In the genomic region with DNA sequence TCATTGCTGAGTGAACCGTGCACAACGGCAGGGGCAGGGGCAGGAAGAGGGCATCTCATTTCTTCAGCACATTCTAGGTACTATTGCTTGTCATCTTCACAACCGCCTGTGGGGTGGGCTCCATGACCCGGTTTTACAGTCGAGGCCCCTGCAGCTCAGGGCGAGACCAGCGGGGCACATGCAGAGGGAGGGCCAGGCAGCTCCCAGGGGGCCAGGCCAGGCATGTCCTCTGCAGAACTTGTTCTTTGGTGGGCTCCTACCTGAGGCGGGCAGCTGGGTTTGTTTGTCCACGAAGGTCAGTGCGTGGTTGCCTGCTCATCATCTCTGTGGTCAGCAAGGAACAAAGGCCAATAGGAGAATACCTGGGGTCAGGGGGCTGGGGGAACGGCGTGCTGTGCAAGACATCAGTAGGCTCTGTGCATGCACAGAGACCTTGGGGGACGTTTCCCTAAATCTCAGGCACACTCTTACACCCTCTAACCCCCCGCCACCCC, we compare ENCODE assay signal across 20 cellular contexts.
DNase-seq lines count a peak whose midpoint lies in the region; ATAC-seq lines count a peak whose summit lies in the region.
"Had no signal": no experiment of that assay in that cellular context is flagged by ENCODE, and none has a peak within 500 bp of the region (broad histone marks: within the 10 kb centered on the region; RNA-seq: fewer than 3 reads in every experiment).

No MANE protein-coding gene starts in this region.

- no peak for ATAC-seq in activated T-cell treated with anti-CD3 and anti-CD28 coated beads, Interleukin-2, amount 50 U/mL, for 72 hours (replicated peaks in 1 of 2)
- no peak for ATAC-seq in T-helper 17 cell

- H3K4me3 Mint-ChIP-seq in activated T-cell treated with anti-CD3 and anti-CD28 coated beads, Interleukin-2, amount 50 U/mL, for 24 hours = peak overlapping the region; percentile 74
- H3K4me3 Mint-ChIP-seq in activated T-cell treated with anti-CD3 and anti-CD28 coated beads, Interleukin-2, amount 50 U/mL, for 72 hours = peak overlapping the region in 1 of 2 donors; percentile 41
- peak overlapping the region; percentile 83 for H3K4me3 Mint-ChIP-seq in T-helper 17 cell

- no peak overlapping the region for H2BK12ac ChIP-seq in neuronal stem cell (ENCODE audit: low read length)

- H3K4me2 ChIP-seq in neuronal stem cell (ENCODE audit: insufficient read depth, low read length, poor library complexity, severe bottlenecking) = peak overlapping the region; percentile 78

- no peak overlapping the region for H3K27ac ChIP-seq in iPS-18a (ENCODE audit: low read length)
- H3K27ac ChIP-seq in neuronal stem cell (replicated peaks; ENCODE audit: low read length) = no peak overlapping the region
- H3K27ac ChIP-seq: 22Rv1, C4-2B, HL-60, right lobe of liver, SJCRH30, testis had no signal

- peaks cover 84% of the 10 kb centered on the region for H3K27me3 Mint-ChIP-seq in activated T-cell treated with anti-CD3 and anti-CD28 coated beads, Interleukin-2, amount 50 U/mL, for 24 hours
- H3K27me3 Mint-ChIP-seq in activated T-cell treated with anti-CD3 and anti-CD28 coated beads, Interleukin-2, amount 50 U/mL, for 72 hours (ENCODE audit: low read depth) = peaks cover 69% of the 10 kb centered on the region
- H3K27me3 Mint-ChIP-seq in T-helper 17 cell = peaks cover 68% of the 10 kb centered on the region

- H3K23ac ChIP-seq in neuronal stem cell (ENCODE audit: low read depth, low read length, poor library complexity) = no peak overlapping the region

- no peak overlapping the region for H3K14ac ChIP-seq in neuronal stem cell (ENCODE audit: low read length)

- H3K27me3 ChIP-seq in iPS-18a (ENCODE audit: control insufficient read depth, insufficient read depth, low read length) = peaks cover 80% of the 10 kb centered on the region
- peaks cover 27 to 97% (median 51%) of the 10 kb centered on the region in 3 experiments for H3K27me3 ChIP-seq in neuronal stem cell (ENCODE audit: control insufficient read depth in 3 of 3, insufficient read depth in 3 of 3, low read depth in 1 of 3, low read length in 3 of 3)
- H3K27me3 ChIP-seq: SJCRH30, testis had no signal

- no peak overlapping the region for H2AK5ac ChIP-seq in neuronal stem cell (ENCODE audit: low read depth, low read length)

- no peak overlapping the region for H4K8ac ChIP-seq in neuronal stem cell (ENCODE audit: low read depth, low read length)

- no peaks in the 10 kb centered on the region for H3K79me1 ChIP-seq in neuronal stem cell (ENCODE audit: low read depth, low read length)

- no peak overlapping the region for H2BK15ac ChIP-seq in neuronal stem cell (ENCODE audit: low read length)

- WGBS in neuronal stem cell (ENCODE audit: extremely low coverage in 2 of 2, insufficient read length in 2 of 2, insufficient replicate concordance in 1 of 2), 2 donors = no CpG with 5 or more reads among the region's 14 CpGs

- H3K4me1 ChIP-seq in iPS-18a (ENCODE audit: control insufficient read depth, low read depth, low read length) = peaks cover 15% of the 10 kb centered on the region
- H3K4me1 ChIP-seq in neuronal stem cell (ENCODE audit: control insufficient read depth in 2 of 2, insufficient read depth in 1 of 2, low read depth in 1 of 2, low read length in 2 of 2) = peaks cover 8 to 10% of the 10 kb centered on the region in 2 donors
- H3K4me1 ChIP-seq: SJCRH30 had no signal

- no peak for DNase-seq in activated T-cell treated with anti-CD3 and anti-CD28 coated beads, Interleukin-2, amount 50 U/mL, for 24 hours
- DNase-seq in activated T-cell treated with anti-CD3 and anti-CD28 coated beads, Interleukin-2, amount 50 U/mL, for 72 hours = no peak
- DNase-seq in T-helper 17 cell = no peak
- DNase-seq in neuronal stem cell (ENCODE audit: low spot score) = no peak
- no peak for DNase-seq in NCI-H2227 treated with DMSO at 0.1 percent for 48 hours (lab: John Stamatoyannopoulos, UW)
- DNase-seq in NCI-H2227 (lab: John Stamatoyannopoulos, UW; ENCODE audit: unreplicated experiment) = no peak
- no peak for DNase-seq in pons (ENCODE audit: low spot score)
- DNase-seq: activated T-cell treated with anti-CD3 and anti-CD28 coated beads for 4 hours; amniotic stem cell; left colon; NCI-H1694 treated with DMSO at 0.1 percent for 48 hours; SJCRH30; stimulated activated CD4-positive, alpha-beta T cell treated with anti-CD3 and anti-CD28 coated beads, Interleukin-1b, Interleukin-23, amount 100 ng/mL, for 48 hours; testis had no signal

- H3K36me3 ChIP-seq in iPS-18a (ENCODE audit: control insufficient read depth, low read depth, low read length) = no peaks in the 10 kb centered on the region
- H3K36me3 ChIP-seq in neuronal stem cell (replicated peaks in 1 of 2; ENCODE audit: control insufficient read depth in 2 of 2, insufficient read depth in 2 of 2, low read length in 2 of 2) = no peaks in the 10 kb centered on the region
- H3K36me3 ChIP-seq: right lobe of liver, SJCRH30 had no signal

- H3K9me3 Mint-ChIP-seq in activated T-cell treated with anti-CD3 and anti-CD28 coated beads, Interleukin-2, amount 50 U/mL, for 24 hours = no peaks in the 10 kb centered on the region
- H3K9me3 Mint-ChIP-seq in activated T-cell treated with anti-CD3 and anti-CD28 coated beads, Interleukin-2, amount 50 U/mL, for 72 hours = no peaks in the 10 kb centered on the region
- H3K9me3 Mint-ChIP-seq: activated CD4-positive, alpha-beta T cell treated with anti-CD3 and anti-CD28 coated beads, Interleukin-2, amount 10 ng/mL, durations not matched to agents 24 days and 14 days had no signal

- H3K27ac Mint-ChIP-seq in activated T-cell treated with anti-CD3 and anti-CD28 coated beads, Interleukin-2, amount 50 U/mL, for 24 hours = no peak overlapping the region
- no peak overlapping the region for H3K27ac Mint-ChIP-seq in activated T-cell treated with anti-CD3 and anti-CD28 coated beads, Interleukin-2, amount 50 U/mL, for 72 hours
- no peak overlapping the region for H3K27ac Mint-ChIP-seq in T-helper 17 cell
- H3K27ac Mint-ChIP-seq: activated CD4-positive, alpha-beta T cell treated with anti-CD3 and anti-CD28 coated beads, Interleukin-2, amount 10 ng/mL, durations not matched to agents 24 days and 14 days had no signal

- no peaks in the 10 kb centered on the region for H3K36me3 Mint-ChIP-seq in activated T-cell treated with anti-CD3 and anti-CD28 coated beads, Interleukin-2, amount 50 U/mL, for 24 hours (ENCODE audit: low read depth)
- H3K36me3 Mint-ChIP-seq in activated T-cell treated with anti-CD3 and anti-CD28 coated beads, Interleukin-2, amount 50 U/mL, for 72 hours (ENCODE audit: insufficient read depth in 2 of 2) = no peaks in the 10 kb centered on the region
- peaks cover 4% of the 10 kb centered on the region for H3K36me3 Mint-ChIP-seq in T-helper 17 cell (ENCODE audit: low read depth)

- H2AFZ ChIP-seq in neuronal stem cell (ENCODE audit: low read length) = peak overlapping the region; percentile 86

- no peak overlapping the region for H2BK120ac ChIP-seq in neuronal stem cell (ENCODE audit: low read depth, low read length)

- no peaks in the 10 kb centered on the region for H3K9me3 ChIP-seq in T-helper 17 cell (ENCODE audit: control insufficient read depth, low read length, poor library complexity, severe bottlenecking)
- H3K9me3 ChIP-seq in iPS-18a (ENCODE audit: control insufficient read depth, low read depth, low read length) = no peaks in the 10 kb centered on the region
- peaks cover 0 to 5% of the 10 kb centered on the region in 2 donors for H3K9me3 ChIP-seq in neuronal stem cell (replicated peaks in 1 of 2; ENCODE audit: control insufficient read depth in 2 of 2, insufficient read depth in 1 of 2, low read depth in 1 of 2, low read length in 2 of 2)
- H3K9me3 ChIP-seq: right lobe of liver, SJCRH30, testis had no signal

- peak overlapping the region; percentile 62 for H3K4me3 ChIP-seq in iPS-18a (ENCODE audit: low read length)
- H3K4me3 ChIP-seq in neuronal stem cell (ENCODE audit: low read length in 2 of 2) = no peak overlapping the region
- H3K4me3 ChIP-seq: SJCRH30 had no signal

- peaks cover 16% of the 10 kb centered on the region for H3K4me1 Mint-ChIP-seq in activated T-cell treated with anti-CD3 and anti-CD28 coated beads, Interleukin-2, amount 50 U/mL, for 24 hours (ENCODE audit: low read depth)
- H3K4me1 Mint-ChIP-seq in activated T-cell treated with anti-CD3 and anti-CD28 coated beads, Interleukin-2, amount 50 U/mL, for 72 hours (ENCODE audit: low read depth) = peaks cover 9% of the 10 kb centered on the region
- H3K4me1 Mint-ChIP-seq in T-helper 17 cell = peaks cover 7% of the 10 kb centered on the region

- H2BK5ac ChIP-seq in neuronal stem cell (ENCODE audit: low read length) = no peak overlapping the region

- no peak overlapping the region for H3K9ac ChIP-seq in iPS-18a (ENCODE audit: low read length)
- H3K9ac ChIP-seq in neuronal stem cell (ENCODE audit: low read depth, low read length, poor library complexity) = no peak overlapping the region

- H3K4ac ChIP-seq in neuronal stem cell (ENCODE audit: low read length) = no peak overlapping the region

- H3K18ac ChIP-seq in neuronal stem cell (ENCODE audit: low read length) = peak overlapping the region; percentile 15

- no peak overlapping the region for H4K91ac ChIP-seq in neuronal stem cell (ENCODE audit: low read depth, low read length, poor library complexity)
